ENCODE assay signal across 25 cellular contexts in genomic region chr1:17852383-17852782, GRCh38.
"Had no signal": no experiment of that assay in that cellular context is flagged by ENCODE, and none has a peak within 500 bp of the region (broad histone marks: within the 10 kb centered on the region; RNA-seq: fewer than 3 reads in every experiment).

No MANE protein-coding gene starts in this region.

- H3K27ac Mint-ChIP-seq: activated CD4-positive, alpha-beta T cell treated with anti-CD3 and anti-CD28 coated beads, Interleukin-2, amount 10 ng/mL, durations not matched to agents 24 days and 14 days; activated CD8-positive, alpha-beta memory T cell treated with anti-CD3 and anti-CD28 coated beads, Interleukin-2, amount 10 ng/mL, durations not matched to agents 7 days and 5 days; activated CD8-positive, alpha-beta T cell treated with anti-CD3 and anti-CD28 coated beads for 36 hours; activated naive CD4-positive, alpha-beta T cell treated with anti-CD3 and anti-CD28 coated beads, Interleukin-2, amount 50 U/mL, for 24 hours; activated T-helper 1 cell treated with anti-CD3 and anti-CD28 coated beads, Interleukin-12 subunit alpha, Interleukin-12 subunit beta, Interleukin-2, Interleukin-4 antibody, amounts not matched to agents 30 ng/mL and 10 ng/mL and 1 ng/mL, durations not matched to agents 14 hours and 24 hours and 36 hours; immature natural killer cell; natural killer cell; T-helper 2 cell treated with Interferon-gamma antibody and Interleukin-4, amounts not matched to agents 5 μg/mL and 100 μg/mL, for 36 hours had no signal

- ATAC-seq: activated CD4-positive, CD25-positive, alpha-beta regulatory T cell treated with anti-CD3 and anti-CD28 coated beads, Interleukin-2, amount 50 U/mL, for 24 hours; activated CD8-positive, alpha-beta memory T cell treated with anti-CD3 and anti-CD28 coated beads, Interleukin-2, amount 10 ng/mL, durations not matched to agents 7 days and 5 days; activated CD8-positive, alpha-beta T cell treated with anti-CD3 and anti-CD28 coated beads for 36 hours; foreskin keratinocyte had no signal

- H3K9me3 ChIP-seq: ovary, prostate gland, thoracic aorta, upper lobe of left lung had no signal

- H3K4me1 ChIP-seq: foreskin keratinocyte, left ventricle myocardium inferior, prostate gland had no signal

- H3K36me3 Mint-ChIP-seq: activated CD8-positive, alpha-beta memory T cell treated with anti-CD3 and anti-CD28 coated beads, Interleukin-2, amount 10 ng/mL, durations not matched to agents 7 days and 5 days; activated naive CD4-positive, alpha-beta T cell treated with anti-CD3 and anti-CD28 coated beads, Interleukin-2, amount 50 U/mL, for 24 hours; immature natural killer cell; natural killer cell had no signal

- H3K4me3 Mint-ChIP-seq: activated CD4-positive, alpha-beta T cell treated with anti-CD3 and anti-CD28 coated beads, Interleukin-2, amount 10 ng/mL, durations not matched to agents 24 days and 14 days; activated CD8-positive, alpha-beta memory T cell treated with anti-CD3 and anti-CD28 coated beads, Interleukin-2, amount 10 ng/mL, durations not matched to agents 7 days and 5 days; activated CD8-positive, alpha-beta T cell treated with anti-CD3 and anti-CD28 coated beads for 36 hours; activated naive CD4-positive, alpha-beta T cell treated with anti-CD3 and anti-CD28 coated beads, Interleukin-2, amount 50 U/mL, for 24 hours; activated T-helper 1 cell treated with anti-CD3 and anti-CD28 coated beads, Interleukin-12 subunit alpha, Interleukin-12 subunit beta, Interleukin-2, Interleukin-4 antibody, amounts not matched to agents 30 ng/mL and 10 ng/mL and 1 ng/mL, durations not matched to agents 14 hours and 24 hours and 36 hours; immature natural killer cell; natural killer cell; T-helper 2 cell treated with Interferon-gamma antibody and Interleukin-4, amounts not matched to agents 5 μg/mL and 100 μg/mL, for 36 hours had no signal

- DNase-seq: activated CD4-positive, alpha-beta T cell treated with anti-CD3 and anti-CD28 coated beads, Interleukin-2, amount 10 ng/mL, durations not matched to agents 24 days and 14 days; activated CD8-positive, alpha-beta memory T cell treated with anti-CD3 and anti-CD28 coated beads, Interleukin-2, amount 10 ng/mL, durations not matched to agents 7 days and 5 days; activated CD8-positive, alpha-beta T cell treated with anti-CD3 and anti-CD28 coated beads for 36 hours; activated gamma-delta T cell; activated T-cell treated with anti-CD3 and anti-CD28 coated beads for 4 hours; aorta; brain microvascular endothelial cell; effector memory CD4-positive, alpha-beta T cell; foreskin keratinocyte; immature natural killer cell; left ventricle myocardium inferior; midbrain; natural killer cell; ovary; stimulated activated CD4-positive, alpha-beta T cell treated with anti-CD3 and anti-CD28 coated beads, Interleukin-4, amount 100 ng/mL, for 1 hour; stimulated activated naive CD4-positive, alpha-beta T cell treated with Interleukin-2 at 50 U/mL for 16 hours had no signal

- H3K36me3 ChIP-seq: brain microvascular endothelial cell, left ventricle myocardium inferior, ovary, prostate gland, thoracic aorta, upper lobe of left lung had no signal

- H3K4me1 Mint-ChIP-seq: activated CD4-positive, alpha-beta T cell treated with anti-CD3 and anti-CD28 coated beads, Interleukin-2, amount 10 ng/mL, durations not matched to agents 24 days and 14 days; activated CD8-positive, alpha-beta memory T cell treated with anti-CD3 and anti-CD28 coated beads, Interleukin-2, amount 10 ng/mL, durations not matched to agents 7 days and 5 days; activated naive CD4-positive, alpha-beta T cell treated with anti-CD3 and anti-CD28 coated beads, Interleukin-2, amount 50 U/mL, for 24 hours; immature natural killer cell; natural killer cell had no signal

- H3K27me3 ChIP-seq: brain microvascular endothelial cell, foreskin keratinocyte, ovary, upper lobe of left lung had no signal

- H3K4me2 ChIP-seq: hepatocyte had no signal

- H3K27me3 Mint-ChIP-seq: activated CD4-positive, alpha-beta T cell treated with anti-CD3 and anti-CD28 coated beads, Interleukin-2, amount 10 ng/mL, durations not matched to agents 24 days and 14 days; activated CD8-positive, alpha-beta memory T cell treated with anti-CD3 and anti-CD28 coated beads, Interleukin-2, amount 10 ng/mL, durations not matched to agents 7 days and 5 days; activated CD8-positive, alpha-beta T cell treated with anti-CD3 and anti-CD28 coated beads for 36 hours had no signal

- H3K4me3 ChIP-seq: hepatocyte, left ventricle myocardium inferior, ovary, prostate gland, thoracic aorta, upper lobe of left lung had no signal

- H3K27ac ChIP-seq: brain microvascular endothelial cell, foreskin keratinocyte, hepatocyte, left ventricle myocardium inferior, ovary, prostate gland, thoracic aorta, upper lobe of left lung, VCaP had no signal

- H3K9me3 Mint-ChIP-seq: activated CD4-positive, alpha-beta T cell treated with anti-CD3 and anti-CD28 coated beads, Interleukin-2, amount 10 ng/mL, durations not matched to agents 24 days and 14 days; activated CD8-positive, alpha-beta T cell treated with anti-CD3 and anti-CD28 coated beads for 36 hours; activated naive CD4-positive, alpha-beta T cell treated with anti-CD3 and anti-CD28 coated beads, Interleukin-2, amount 50 U/mL, for 24 hours; activated T-helper 1 cell treated with anti-CD3 and anti-CD28 coated beads, Interleukin-12 subunit alpha, Interleukin-12 subunit beta, Interleukin-2, Interleukin-4 antibody, amounts not matched to agents 30 ng/mL and 10 ng/mL and 1 ng/mL, durations not matched to agents 14 hours and 24 hours and 36 hours; T-helper 2 cell treated with Interferon-gamma antibody and Interleukin-4, amounts not matched to agents 5 μg/mL and 100 μg/mL, for 36 hours had no signal
